14 cellular contexts compared by ENCODE assay signal in the genomic region with DNA sequence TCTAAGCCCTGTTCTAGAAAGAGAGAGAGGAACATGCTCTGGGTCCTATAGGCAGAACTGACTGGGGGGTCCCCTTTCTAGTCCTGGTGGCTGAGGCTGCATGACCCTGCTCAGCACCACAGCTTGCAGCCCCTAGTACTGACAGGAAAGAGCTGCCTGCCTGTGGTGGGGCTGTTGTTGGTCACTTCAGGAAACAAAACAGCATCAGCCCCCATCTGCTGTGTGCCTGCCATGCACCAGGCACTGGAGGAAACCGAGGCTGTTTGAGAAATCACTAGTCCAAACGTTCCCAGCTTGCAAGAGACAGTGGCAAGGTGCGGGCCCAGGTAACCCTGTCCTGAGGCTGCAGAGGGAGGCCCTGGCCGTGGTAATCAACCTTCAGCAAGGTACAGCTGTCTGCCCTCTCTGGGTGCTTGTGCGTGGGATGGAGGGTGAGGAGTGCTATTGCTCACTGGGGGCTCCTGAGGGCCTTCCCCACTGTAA.
DNase-seq lines count a peak whose midpoint lies in the region; ATAC-seq and TF ChIP-seq lines count a peak whose summit lies in the region.
"Had no signal": no experiment of that assay in that cellular context is flagged by ENCODE, and none has a peak within 500 bp of the region (broad histone marks: within the 10 kb centered on the region; RNA-seq: fewer than 3 reads in every experiment).

No MANE protein-coding gene starts in this region.

- H3K79me2 ChIP-seq in OCI-LY3 (ENCODE audit: low read length), result peaks cover 96% of the 10 kb centered on the region

- ATAC-seq in GM19025 (IDR thresholded peaks at IDR 0.05; ENCODE audit: low read depth, unreplicated experiment), result peak; percentile 74
- ATAC-seq in HG02840 (IDR thresholded peaks at IDR 0.05; ENCODE audit: low FRiP score, unreplicated experiment), result peak; percentile 46
- ATAC-seq in HG03025 (IDR thresholded peaks at IDR 0.05; ENCODE audit: low FRiP score, unreplicated experiment), result no peak
- ATAC-seq: left lung had no signal

- peaks cover 51% of the 10 kb centered on the region for H3K4me1 ChIP-seq in CD4-positive, alpha-beta memory T cell (ENCODE audit: insufficient read depth, low read length)
- H3K4me1 ChIP-seq in OCI-LY3 (ENCODE audit: low read length), result peaks cover 30% of the 10 kb centered on the region
- H3K4me1 ChIP-seq in ovary (ENCODE audit: insufficient read depth), result no peaks in the 10 kb centered on the region

- peaks cover 7 to 42% of the 10 kb centered on the region in 2 donors for H3K36me3 Mint-ChIP-seq in CD4-positive, alpha-beta memory T cell

- H3K27ac ChIP-seq in CD4-positive, alpha-beta memory T cell (ENCODE audit: low read depth, low read length), result no peak overlapping the region
- peak overlapping the region; percentile 50 for H3K27ac ChIP-seq in OCI-LY3 (ENCODE audit: low read length)
- no peak overlapping the region for H3K27ac ChIP-seq in ovary
- H3K27ac ChIP-seq: HL-60, left lung, sigmoid colon had no signal

- H2AFZ ChIP-seq in OCI-LY3 (ENCODE audit: low read depth, low read length), result no peak overlapping the region

- H3K9me3 Mint-ChIP-seq in CD4-positive, alpha-beta memory T cell, result no peaks in the 10 kb centered on the region

- CTCF ChIA-PET in CD4-positive, alpha-beta memory T cell (lab: Charles Lee; ENCODE audit: partially characterized antibody), result interaction anchor here (1.3 to 6.6 kb wide), 7 partner anchors 9 to 110 kb away, joined by 4 to 49 read pairs (median 7); no protein-coding TSS in a partner anchor

- H3K27me3 Mint-ChIP-seq in CD4-positive, alpha-beta memory T cell, result no peaks in the 10 kb centered on the region

- no peak for DNase-seq in CD4-positive, alpha-beta memory T cell
- DNase-seq in NOMO-1 (lab: John Stamatoyannopoulos, UW; ENCODE audit: unreplicated experiment in 2 of 2) (no peak), ovary (no peak), HUDEP-2 (lab: John Stamatoyannopoulos, UW; ENCODE audit: unreplicated experiment in 76 of 76) (no peak)
- DNase-seq: activated T-cell treated with anti-CD3 and anti-CD28 coated beads for 4 hours, cerebellar nuclear complex, NCI-H2081 treated with DMSO at 0.1 percent for 48 hours, sigmoid colon had no signal

- 69 to 85% (median 75%) methylated on average over 5 of the region's 5 CpGs for WGBS in ovary, 3 donors

- no peak overlapping the region for H3K9ac ChIP-seq in OCI-LY3 (ENCODE audit: low read length)

- no peak for TF ChIP-seq POLR2A in ovary (IDR thresholded peaks at IDR 0.05)

- peaks cover 6% of the 10 kb centered on the region for H3K36me3 ChIP-seq in CD4-positive, alpha-beta memory T cell (ENCODE audit: insufficient read depth, low read length)
- H3K36me3 ChIP-seq in OCI-LY3 (replicated peaks; ENCODE audit: low read depth, low read length) (peaks cover 42% of the 10 kb centered on the region), ovary (no peaks in the 10 kb centered on the region)
- H3K36me3 ChIP-seq: sigmoid colon had no signal

- no peak overlapping the region for H3K4me3 Mint-ChIP-seq in CD4-positive, alpha-beta memory T cell

- H3K4me2 ChIP-seq in OCI-LY3 (ENCODE audit: low read length), result peak overlapping the region; percentile 39

- no peak for TF ChIP-seq EP300 in ovary (IDR thresholded peaks at IDR 0.05)

- H4K20me1 ChIP-seq in OCI-LY3 (ENCODE audit: insufficient read depth, low read length), result peaks cover 98% of the 10 kb centered on the region

- H3K9me3 ChIP-seq in CD4-positive, alpha-beta memory T cell (ENCODE audit: control insufficient read depth in 1 of 2, low read length in 2 of 2), result no peaks in the 10 kb centered on the region
- H3K9me3 ChIP-seq in OCI-LY3 (ENCODE audit: insufficient read depth, low read length) (no peaks in the 10 kb centered on the region), ovary (no peaks in the 10 kb centered on the region)
- H3K9me3 ChIP-seq: left lung, sigmoid colon had no signal

- intact Hi-C loops in CD4-positive, alpha-beta memory T cell (cut with micrococcal nuclease), result no loop called here
- intact Hi-C loops in ovary (cut with DNase I), result loop anchor here in 1 of 4 donors (10.0 kb wide), 1 partner anchor 118 kb away; no protein-coding TSS in a partner anchor

- H3K27ac Mint-ChIP-seq in CD4-positive, alpha-beta memory T cell, result peak overlapping the region in 5 of 7 donors; percentile 37 to 79 (median 50)

- H3K27me3 ChIP-seq in CD4-positive, alpha-beta memory T cell (ENCODE audit: insufficient read depth, low read length), result no peaks in the 10 kb centered on the region
- no peaks in the 10 kb centered on the region for H3K27me3 ChIP-seq in OCI-LY3 (ENCODE audit: low read depth, low read length)
- no peaks in the 10 kb centered on the region for H3K27me3 ChIP-seq in ovary
- H3K27me3 ChIP-seq: left lung, sigmoid colon had no signal

- no peak for TF ChIP-seq CTCF in OCI-LY3 (IDR thresholded peaks at IDR 0.05; ENCODE audit: low read depth, low read length)
- no peak for TF ChIP-seq CTCF in ovary (IDR thresholded peaks at IDR 0.05)

- no peak overlapping the region for H3K4me3 ChIP-seq in CD4-positive, alpha-beta memory T cell (ENCODE audit: low read length in 2 of 2)
- H3K4me3 ChIP-seq in OCI-LY3 (ENCODE audit: low read length), result no peak overlapping the region
- H3K4me3 ChIP-seq in ovary, result no peak overlapping the region
- H3K4me3 ChIP-seq: left lung, sigmoid colon had no signal

- POLR2A ChIA-PET in CD4-positive, alpha-beta memory T cell (lab: Charles Lee; ENCODE audit: partially characterized antibody), result interaction anchor here (1.6 to 3.4 kb wide), 2 partner anchors 12 to 14 kb away, joined by 3 to 13 read pairs; no protein-coding TSS in a partner anchor

- peaks cover 28 to 88% (median 55%) of the 10 kb centered on the region in 4 donors for H3K4me1 Mint-ChIP-seq in CD4-positive, alpha-beta memory T cell
